In genomic region chr1:48471603-48472576, GRCh38 we compare ENCODE assay signal across 8 cellular contexts. TPM values are rescaled to one million over a fixed set of nuclear protein-coding genes. Genes with fewer than 3 reads are reported as not detected.
DNase-seq lines count a peak whose midpoint lies in the region; ATAC-seq and TF ChIP-seq lines count a peak whose summit lies in the region.

Gene SPATA6 (minus strand): TSS chr1:48472204. CDS start chr1:48472008, 196 bp downstream.

- DNase-seq in GM03348 (ENCODE audit: low spot score) (peak; percentile 98), HFF-Myc (ENCODE audit: extremely low read depth, low read depth) (peak; percentile 69), NAMALWA (ENCODE audit: low spot score) (peak; percentile 84), SW 1271 (lab: John Stamatoyannopoulos, UW) (peak; percentile 75 to 85), adrenal gland (peak; percentile 98 to 100 (median 99)), heart right ventricle (peak; percentile 97 to 99), thoracic aorta (ENCODE audit: low spot score) (peak; percentile 91)

- peak within 1 kb of the TSS; percentile 86 for H3K4me2 ChIP-seq in parathyroid adenoma (ENCODE audit: low read length)

- H3K4me3 ChIP-seq in HFF-Myc (replicated peaks; ENCODE audit: low read depth, low read length) (peak within 1 kb of the TSS; percentile 64), adrenal gland (peak within 1 kb of the TSS; percentile 16 to 92 (median 65)), heart right ventricle (peak within 1 kb of the TSS; percentile 69 to 89 (median 78)), parathyroid adenoma (ENCODE audit: low read depth, low read length) (peak within 1 kb of the TSS; percentile 79), thoracic aorta (peak within 1 kb of the TSS; percentile 92)

- TF ChIP-seq CTCF in HFF-Myc (IDR thresholded peaks at IDR 0.05; ENCODE audit: low read depth, low read length, missing control alignments) (no peak), adrenal gland (IDR thresholded peaks at IDR 0.05) (peak in 2 of 6 experiments; percentile 4 to 20), heart right ventricle (IDR thresholded peaks at IDR 0.05) (peak in 3 of 9 donors; percentile 24 to 32 (median 27)), parathyroid adenoma (IDR thresholded peaks at IDR 0.05) (no peak), thoracic aorta (IDR thresholded peaks at IDR 0.05) (no peak)

- intact Hi-C loops in adrenal gland (cut with DNase I) (no loop called here), heart right ventricle (cut with DNase I) (no loop called here)

- peak; percentile 52 to 90 for TF ChIP-seq POLR2A in adrenal gland (IDR thresholded peaks at IDR 0.05)

- H3K9me3 ChIP-seq in adrenal gland (replicated peaks in 1 of 3): no peaks in the 10 kb centered on the region
- no peaks in the 10 kb centered on the region for H3K9me3 ChIP-seq in heart right ventricle
- H3K9me3 ChIP-seq in parathyroid adenoma (ENCODE audit: control insufficient read depth, low read length): no peaks in the 10 kb centered on the region
- H3K9me3 ChIP-seq in thoracic aorta: no peaks in the 10 kb centered on the region

- 0 to 1% (median 0%) methylated on average over 18 to 79 of the region's 79 CpGs for WGBS in adrenal gland, 4 donors
- 1% methylated on average over 74 to 79 of the region's 79 CpGs for WGBS in heart right ventricle, 2 donors

- no peaks in the 10 kb centered on the region for H3K79me2 ChIP-seq in parathyroid adenoma

- peak within 1 kb of the TSS; percentile 65 to 94 (median 80) for H3K27ac ChIP-seq in adrenal gland
- H3K27ac ChIP-seq in heart right ventricle: peak within 1 kb of the TSS; percentile 84 to 92 (median 88)
- peak within 1 kb of the TSS; percentile 85 for H3K27ac ChIP-seq in parathyroid adenoma
- H3K27ac ChIP-seq in thoracic aorta: peak within 1 kb of the TSS; percentile 82 to 86

- H3K27me3 ChIP-seq in adrenal gland: no peaks in the 10 kb centered on the region
- no peaks in the 10 kb centered on the region for H3K27me3 ChIP-seq in heart right ventricle
- H3K27me3 ChIP-seq in parathyroid adenoma (ENCODE audit: control insufficient read depth, insufficient read depth, low read length): no peaks in the 10 kb centered on the region
- no peaks in the 10 kb centered on the region for H3K27me3 ChIP-seq in thoracic aorta (replicated peaks; ENCODE audit: insufficient read depth)

- H3K4me1 ChIP-seq in adrenal gland (replicated peaks in 1 of 2) (peaks cover 15 to 38% of the 10 kb centered on the region in 2 donors), heart right ventricle (peaks cover 3 to 35% (median 33%) of the 10 kb centered on the region in 9 donors), parathyroid adenoma (peaks cover 4% of the 10 kb centered on the region), thoracic aorta (ENCODE audit: control insufficient read depth in 1 of 2, low read depth in 2 of 2) (peaks cover 9 to 20% of the 10 kb centered on the region in 2 donors)

- ATAC-seq in heart right ventricle (peak; percentile 95 to 99 (median 97)), thoracic aorta (ENCODE audit: insufficient number of reproducible peaks, low FRiP score, low read depth) (peak; percentile 83)

- H3K36me3 ChIP-seq in adrenal gland (replicated peaks in 1 of 2): no peaks in the 10 kb centered on the region
- no peaks in the 10 kb centered on the region for H3K36me3 ChIP-seq in heart right ventricle
- H3K36me3 ChIP-seq in parathyroid adenoma (ENCODE audit: control insufficient read depth, insufficient read depth, low read length): no peaks in the 10 kb centered on the region
- H3K36me3 ChIP-seq in thoracic aorta: no peaks in the 10 kb centered on the region

- no peak within 1 kb of the TSS for H3K9ac ChIP-seq in parathyroid adenoma

- peak within 1 kb of the TSS; percentile 91 for H2AFZ ChIP-seq in parathyroid adenoma

RNA-seq across cellular contexts. Expression of gene SPATA6, which starts in this region (rescaled TPM):
- total RNA-seq in adrenal gland: 10 to 100 TPM; 12.2 to 54.3 (median 32.6) TPM
- polyA plus RNA-seq in adrenal gland: 10 to 100 TPM in 1 of 3 donors, 1 to 10 TPM in 2; 7.3 to 12.0 (median 8.9) TPM
- total RNA-seq in heart right ventricle: 10 to 100 TPM in 5 of 10 donors, 1 to 10 TPM in 5; 4.6 to 13.6 (median 9.7) TPM
- polyA plus RNA-seq in heart right ventricle: 1 to 10 TPM; 1.7 to 4.2 TPM
- total RNA-seq in thoracic aorta: 10 to 100 TPM; 16.1 to 22.6 TPM

Comparison
In these comparisons a context has a peak if more than half of its experiments do, and no peak if none do; other contexts are left out.
1. Peak in every context shown above with its lines: DNase-seq, ATAC-seq, H3K4me3 ChIP-seq and H3K27ac ChIP-seq.